28 cellular contexts compared by ENCODE assay signal in the genomic region with DNA sequence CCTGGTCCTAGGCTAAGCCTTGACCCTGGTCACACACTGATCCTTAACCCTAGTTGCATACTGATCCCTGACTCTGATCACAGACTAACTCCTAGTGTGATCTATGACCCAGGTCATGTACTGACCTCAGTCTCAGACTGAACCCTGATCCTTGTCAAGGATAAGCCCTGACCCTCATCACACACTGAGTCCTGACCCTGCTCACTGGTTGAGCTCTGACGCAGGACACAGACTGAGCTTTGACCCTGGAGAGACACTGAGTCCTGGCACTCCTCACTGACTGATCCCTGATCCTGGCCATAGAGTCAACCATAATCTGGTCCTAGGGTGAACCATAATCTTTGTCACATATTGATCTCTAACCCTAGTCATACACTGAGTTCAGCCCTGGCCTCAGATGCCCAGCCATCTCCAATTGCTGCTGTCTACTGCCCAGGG. TPM values are rescaled to one million over a fixed set of nuclear protein-coding genes. Genes with fewer than 3 reads are reported as not detected.
DNase-seq lines count a peak whose midpoint lies in the region; ATAC-seq and TF ChIP-seq lines count a peak whose summit lies in the region.
"Had no signal": no experiment of that assay in that cellular context is flagged by ENCODE, and none has a peak within 500 bp of the region (broad histone marks: within the 10 kb centered on the region; RNA-seq: fewer than 3 reads in every experiment).

No MANE protein-coding gene starts in this region.

- H3K36me3 ChIP-seq in SK-N-SH (replicated peaks in 1 of 2; ENCODE audit: control insufficient read depth in 1 of 2, insufficient read depth in 2 of 2, low read length in 1 of 2) = no peaks in the 10 kb centered on the region
- H3K36me3 ChIP-seq in liver (ENCODE audit: control insufficient read depth in 4 of 4, insufficient read depth in 3 of 4, low read depth in 1 of 4, low read length in 3 of 4) = no peaks in the 10 kb centered on the region
- H3K36me3 ChIP-seq in rectal smooth muscle tissue (ENCODE audit: control insufficient read depth, insufficient read depth, low read length) = no peaks in the 10 kb centered on the region
- H3K36me3 ChIP-seq in uterus = no peaks in the 10 kb centered on the region
- H3K36me3 ChIP-seq: BLaER1 treated with 17β-estradiol and CSF1 and Interleukin-3, amounts not matched to agents 10 nM and 100 nM; HAP-1; thyroid gland had no signal

- no peak overlapping the region for H3K9ac ChIP-seq in SK-N-SH
- no peak overlapping the region for H3K9ac ChIP-seq in liver (ENCODE audit: low read depth in 1 of 2, low read length in 2 of 2)
- no peak overlapping the region for H3K9ac ChIP-seq in rectal smooth muscle tissue (ENCODE audit: low read length)
- H3K9ac ChIP-seq: BLaER1 treated with 17β-estradiol and CSF1 and Interleukin-3, amounts not matched to agents 10 nM and 100 nM had no signal

- H2AFZ ChIP-seq in SK-N-SH (ENCODE audit: low read depth) = no peak overlapping the region
- H2AFZ ChIP-seq: PC-9 had no signal

- TF ChIP-seq CTCF in SK-N-SH (IDR thresholded peaks at IDR 0.05) (no peak), liver (IDR thresholded peaks at IDR 0.05; ENCODE audit: low read depth, low read length, missing input control) (no peak), uterus (IDR thresholded peaks at IDR 0.05) (no peak)

- no peak for TF ChIP-seq EP300 in SK-N-SH (IDR thresholded peaks at IDR 0.05; ENCODE audit: borderline replicate concordance in 1 of 2, low read depth in 1 of 2, low read length in 1 of 2)

- no peak overlapping the region for H3K4me2 ChIP-seq in SK-N-SH
- H3K4me2 ChIP-seq: PC-9 had no signal

- CTCF ChIA-PET in SK-N-SH (lab: Yijun Ruan, JAX) = interaction anchor here (1.0 to 2.6 kb wide), 5 partner anchors 13 to 89 kb away, joined by 3 to 12 read pairs (median 4); no protein-coding TSS in a partner anchor

- POLR2A ChIA-PET in SK-N-SH (lab: Yijun Ruan, JAX) = no interaction called here

- no peak for DNase-seq in SK-N-SH
- no peak for DNase-seq in uterus
- no peak for DNase-seq in cerebellar nuclear complex (lab: John Stamatoyannopoulos, UW)
- no peak for DNase-seq in iPS-NIHi11 (ENCODE audit: low spot score)
- DNase-seq: activated CD8-positive, alpha-beta T cell treated with anti-CD3 and anti-CD28 coated beads for 36 hours; activated naive CD4-positive, alpha-beta T cell treated with anti-CD3 and anti-CD28 coated beads for 36 hours; central memory CD4-positive, alpha-beta T cell; DMS153; hippocampal formation; immature natural killer cell; left cardiac atrium; MV-4-11; NCI-H1436; NCI-H2081; NCI-H526; psoas muscle; Right ventricle myocardium superior; stimulated activated naive B cell treated with anti-CD40 and anti-IgM and Interleukin-4, amounts not matched to agents 10 μg/mL and 1 μg/mL and 100 μg/mL, for 72 hours; thyroid gland had no signal

- H3K9me3 ChIP-seq in SK-N-SH (no peaks in the 10 kb centered on the region), liver (ENCODE audit: control insufficient read depth in 4 of 4, low read length in 3 of 4) (no peaks in the 10 kb centered on the region), uterus (no peaks in the 10 kb centered on the region)
- H3K9me3 ChIP-seq: BLaER1 treated with 17β-estradiol and CSF1 and Interleukin-3, amounts not matched to agents 10 nM and 100 nM; HAP-1; psoas muscle; thyroid gland had no signal

- H3K9me2 ChIP-seq in SK-N-SH = no peaks in the 10 kb centered on the region

- H3K27me3 ChIP-seq in SK-N-SH (ENCODE audit: insufficient read depth) (no peaks in the 10 kb centered on the region), liver (ENCODE audit: control insufficient read depth in 4 of 4, insufficient read depth in 4 of 4, low read length in 3 of 4) (no peaks in the 10 kb centered on the region), rectal smooth muscle tissue (ENCODE audit: control insufficient read depth, insufficient read depth, low read length) (no peaks in the 10 kb centered on the region), uterus (no peaks in the 10 kb centered on the region)
- H3K27me3 ChIP-seq: BLaER1 treated with 17β-estradiol and CSF1 and Interleukin-3, amounts not matched to agents 10 nM and 100 nM; thyroid gland had no signal

- H3F3A ChIP-seq in SK-N-SH (replicated peaks; ENCODE audit: insufficient read depth) = no peaks in the 10 kb centered on the region

- H3K4me3 ChIP-seq in SK-N-SH (ENCODE audit: low read depth in 2 of 2, low read length in 1 of 2) (no peak overlapping the region), liver (ENCODE audit: low read depth in 1 of 3, low read length in 3 of 3) (no peak overlapping the region), rectal smooth muscle tissue (ENCODE audit: low read length) (no peak overlapping the region), uterus (no peak overlapping the region)
- H3K4me3 ChIP-seq: BLaER1 treated with 17β-estradiol and CSF1 and Interleukin-3, amounts not matched to agents 10 nM and 100 nM; HAP-1; PC-9; psoas muscle; thyroid gland had no signal

- H3K4me1 ChIP-seq in SK-N-SH (ENCODE audit: control insufficient read depth in 1 of 2, insufficient read depth in 2 of 2, low read depth in 1 of 2, low read length in 1 of 2) (peaks cover 0 to 28% of the 10 kb centered on the region in 2 experiments; a peak in 2 of 4 replicates), liver (ENCODE audit: control insufficient read depth in 4 of 4, insufficient read depth in 4 of 4, low read length in 3 of 4) (peaks cover 1 to 14% (median 6%) of the 10 kb centered on the region in 4 donors), rectal smooth muscle tissue (ENCODE audit: control insufficient read depth, insufficient read depth, low read length) (peaks cover 43% of the 10 kb centered on the region), uterus (peaks cover 8 to 28% of the 10 kb centered on the region in 2 donors)
- H3K4me1 ChIP-seq: HAP-1 had no signal

- TF ChIP-seq RAD21 in SK-N-SH (IDR thresholded peaks at IDR 0.05; ENCODE audit: low read length) = no peak
- TF ChIP-seq RAD21 in liver (IDR thresholded peaks at IDR 0.05) = peak; percentile 40 to 44

- no peaks in the 10 kb centered on the region for H4K20me1 ChIP-seq in SK-N-SH (ENCODE audit: insufficient read depth)
- H4K20me1 ChIP-seq: BLaER1 treated with 17β-estradiol and CSF1 and Interleukin-3, amounts not matched to agents 10 nM and 100 nM had no signal

- no peak for TF ChIP-seq POLR2A in uterus (IDR thresholded peaks at IDR 0.05)

- intact Hi-C loops in uterus (cut with DNase I; ENCODE audit: low total_unique reads) = no loop called here

- ATAC-seq in SK-N-SH treated with all-trans-retinoic acid at 6 μM for 48 hours (peak; percentile 14; the same call in 1 of the 3 replicates), GM18498 (IDR thresholded peaks at IDR 0.05; ENCODE audit: unreplicated experiment) (no peak)
- ATAC-seq: activated CD8-positive, alpha-beta T cell treated with anti-CD3 and anti-CD28 coated beads for 36 hours; psoas muscle; stimulated activated naive B cell treated with anti-CD40 and anti-IgM and Interleukin-4, amounts not matched to agents 10 μg/mL and 1 μg/mL and 100 μg/mL, for 72 hours had no signal

- H3K27ac ChIP-seq in SK-N-SH (ENCODE audit: low read depth in 2 of 2, low read length in 1 of 2) (peak overlapping the region in 1 of 2 experiments; percentile 34; a peak in 2 of 4 replicates), liver (ENCODE audit: low read depth in 1 of 2, low read length in 2 of 2) (no peak overlapping the region), rectal smooth muscle tissue (ENCODE audit: low read depth, low read length) (peak overlapping the region; percentile 89), uterus (peak overlapping the region; percentile 80 to 90)
- H3K27ac ChIP-seq: 22Rv1; BLaER1 treated with 17β-estradiol and CSF1 and Interleukin-3, amounts not matched to agents 10 nM and 100 nM; PC-9; psoas muscle; thyroid gland had no signal

- 100% methylated on average over 1 of the region's 1 CpG for WGBS in SK-N-SH (ENCODE audit: low lambda C conversion rate)
- WGBS in liver = 33% methylated on average over 1 of the region's 1 CpG

- no peaks in the 10 kb centered on the region for H3K79me2 ChIP-seq in SK-N-SH (ENCODE audit: insufficient read depth)

TF ChIP-seq in SK-N-SH treated with all-trans-retinoic acid at 6 μM for 48 hours, 23 proteins besides CTCF, POLR2A, EP300 and RAD21 (continues in another document):
- no peak for TF ChIP-seq GLIS3 (CRISPR knock-in tag; IDR thresholded peaks at IDR 0.05)

TF ChIP-seq in SK-N-SH, 30 proteins besides CTCF, POLR2A, EP300 and RAD21 (continues in another document):
- TF ChIP-seq TEAD4 (IDR thresholded peaks at IDR 0.05; ENCODE audit: borderline replicate concordance, insufficient read depth) (no peak), MEF2A (IDR thresholded peaks at IDR 0.05; ENCODE audit: borderline replicate concordance, low read depth) (no peak), RXRA (IDR thresholded peaks at IDR 0.05; ENCODE audit: borderline replicate concordance, low read depth) (no peak)

TF ChIP-seq in liver, 16 proteins besides CTCF, POLR2A, EP300 and RAD21 (continues in another document):
- peak; percentile 81 for TF ChIP-seq MAX (IDR thresholded peaks at IDR 0.05)
- TF ChIP-seq GABPA (IDR thresholded peaks at IDR 0.05 in 1 of 2, conservative IDR thresholded peaks at IDR 0.05 in 1 of 2) = peak in 1 of 2 donors; percentile 15
- TF ChIP-seq TAF1 (conservative IDR thresholded peaks at IDR 0.05) = no peak
- TF ChIP-seq YY1 (IDR thresholded peaks at IDR 0.05) = peak; percentile 38
- peak; percentile 99 for TF ChIP-seq NR2F2 (IDR thresholded peaks at IDR 0.05)
- peak; percentile 98 to 99 for TF ChIP-seq RXRA (IDR thresholded peaks at IDR 0.05)
- TF ChIP-seq, protein P1, sequence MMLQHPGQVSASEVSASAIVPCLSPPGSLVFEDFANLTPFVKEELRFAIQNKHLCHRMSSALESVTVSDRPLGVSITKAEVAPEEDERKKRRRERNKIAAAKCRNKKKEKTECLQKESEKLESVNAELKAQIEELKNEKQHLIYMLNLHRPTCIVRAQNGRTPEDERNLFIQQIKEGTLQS (IDR thresholded peaks at IDR 0.05) = peak; percentile 47
- TF ChIP-seq EGR1 (IDR thresholded peaks at IDR 0.05; ENCODE audit: low read depth in 2 of 2) = no peak
- TF ChIP-seq HNF4A (conservative IDR thresholded peaks at IDR 0.05) = peak; percentile 98 to 99

RNA-seq across cellular contexts. Expression of gene KCNB1, which starts 37.9 kb away (rescaled TPM):
- 0.82 and 1.1 TPM in 2 replicates for polyA plus RNA-seq in SK-N-SH (2012; rRNA removed)
- 0.81 and 0.93 TPM in 2 replicates for polyA plus RNA-seq in SK-N-SH (2012; cell fraction: cytosol; rRNA removed)
- 1.6 and 1.8 TPM in 2 replicates for polyA plus RNA-seq in SK-N-SH (2012; cell fraction: nucleus; rRNA removed)
- under 1 TPM; under 0.01 to 0.33 TPM for total RNA-seq in liver
- 1 to 10 TPM; 2.5 to 3.4 TPM for polyA plus RNA-seq in liver
- 10 to 100 TPM in 2 of 4 donors, 1 to 10 TPM in 1, under 1 TPM in 1; 0.29 to 32.5 (median 7.0) TPM for total RNA-seq in uterus
- total RNA-seq: activated CD8-positive, alpha-beta T cell treated with anti-CD3 and anti-CD28 coated beads for 36 hours; activated naive CD4-positive, alpha-beta T cell treated with anti-CD3 and anti-CD28 coated beads for 36 hours; dermis blood vessel endothelial cell had no signal
- polyA plus RNA-seq: immature natural killer cell had no signal

Comparison
In these comparisons a context has a peak if more than half of its experiments do, and no peak if none do; other contexts are left out.
1. H3K27ac ChIP-seq: peak in rectal smooth muscle tissue (single experiment) and uterus (2 of 2); none in liver (0 of 2).